In the genomic region with DNA sequence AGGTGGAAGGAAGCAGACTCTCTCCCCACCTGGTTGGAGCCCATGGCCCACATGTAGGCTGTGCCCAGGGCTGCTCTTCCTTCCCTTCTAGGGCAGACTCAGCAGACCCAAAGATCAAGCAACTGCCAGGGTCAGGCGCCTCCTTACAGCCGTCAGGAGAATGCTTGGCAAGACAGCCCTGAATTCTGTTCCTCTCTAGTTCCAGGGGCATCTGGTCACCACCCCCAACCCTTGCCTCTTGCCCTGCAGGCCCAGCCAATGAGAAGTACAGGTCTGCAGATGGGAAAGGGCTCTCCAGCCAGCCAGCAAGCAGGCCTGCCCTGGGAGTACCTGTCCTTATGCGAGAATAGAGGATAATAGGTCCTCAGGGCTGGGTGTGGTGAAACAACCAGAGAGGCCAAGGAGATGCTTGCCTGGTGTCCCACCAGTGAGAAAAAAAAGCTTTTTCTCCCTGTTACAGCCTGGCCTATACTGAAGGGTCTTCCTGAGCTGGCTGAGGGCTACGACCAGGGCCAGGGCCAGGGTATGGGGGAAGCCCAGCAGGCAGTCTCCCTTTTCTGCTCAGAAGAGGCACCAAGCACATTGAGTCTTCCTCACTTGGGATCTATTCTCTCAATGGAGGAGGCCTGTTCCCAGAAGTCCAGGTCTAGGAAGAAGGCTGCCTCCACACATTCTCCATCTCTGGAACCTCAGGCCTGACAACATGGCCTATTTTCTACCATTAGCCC, we compare ENCODE assay signal across 1 cellular context.
A peak's percentile ranks its signal among the peaks of the same experiment; 100 is the strongest.
TF ChIP-seq lines count a peak whose summit lies in the region.

No MANE protein-coding gene starts in this region.

TF ChIP-seq in K562, 482 proteins besides CTCF, POLR2A, EP300 and RAD21:
- 0 out of 2 replicates have a peak, but pooled peaks have one; percentile 1 for TF ChIP-seq DMBX1 (CRISPR knock-in tag; IDR thresholded peaks at IDR 0.05; ENCODE audit: borderline replicate concordance)
- TF ChIP-seq E2F3 (CRISPR knock-in tag; IDR thresholded peaks at IDR 0.05) = no peak
- no peak for TF ChIP-seq ZNF253 (CRISPR knock-in tag; conservative IDR thresholded peaks at IDR 0.05)
- no peak for TF ChIP-seq CREB1 (IDR thresholded peaks at IDR 0.05)
- TF ChIP-seq CREB1 (CRISPR knock-in tag; IDR thresholded peaks at IDR 0.05) = no peak
- no peak for TF ChIP-seq ZNF398 (CRISPR knock-in tag; IDR thresholded peaks at IDR 0.05)
- TF ChIP-seq KAT7 (CRISPR knock-in tag; IDR thresholded peaks at IDR 0.05; ENCODE audit: borderline replicate concordance) = peak; percentile 21; the same call in 1 of the 2 replicates
- peak; percentile 27; the same call in 1 of the 2 replicates for TF ChIP-seq ZNF197 (CRISPR knock-in tag; IDR thresholded peaks at IDR 0.05; ENCODE audit: low read depth)
- no peak for TF ChIP-seq ZFP36 (IDR thresholded peaks at IDR 0.05; ENCODE audit: low read depth, low read length, partially characterized antibody)
- TF ChIP-seq E2F6 (IDR thresholded peaks at IDR 0.05; ENCODE audit: borderline replicate concordance in 1 of 2, extremely low read depth in 1 of 2, insufficient read depth in 1 of 2, insufficient read length in 1 of 2, low read depth in 1 of 2, low read length in 1 of 2, poor library complexity in 1 of 2, severe bottlenecking in 1 of 2) = no peak
- no peak; the same call in 1 of the 2 replicates for TF ChIP-seq ZBTB1 (CRISPR knock-in tag; IDR thresholded peaks at IDR 0.05; ENCODE audit: borderline replicate concordance, low read depth)
- TF ChIP-seq, protein P1, sequence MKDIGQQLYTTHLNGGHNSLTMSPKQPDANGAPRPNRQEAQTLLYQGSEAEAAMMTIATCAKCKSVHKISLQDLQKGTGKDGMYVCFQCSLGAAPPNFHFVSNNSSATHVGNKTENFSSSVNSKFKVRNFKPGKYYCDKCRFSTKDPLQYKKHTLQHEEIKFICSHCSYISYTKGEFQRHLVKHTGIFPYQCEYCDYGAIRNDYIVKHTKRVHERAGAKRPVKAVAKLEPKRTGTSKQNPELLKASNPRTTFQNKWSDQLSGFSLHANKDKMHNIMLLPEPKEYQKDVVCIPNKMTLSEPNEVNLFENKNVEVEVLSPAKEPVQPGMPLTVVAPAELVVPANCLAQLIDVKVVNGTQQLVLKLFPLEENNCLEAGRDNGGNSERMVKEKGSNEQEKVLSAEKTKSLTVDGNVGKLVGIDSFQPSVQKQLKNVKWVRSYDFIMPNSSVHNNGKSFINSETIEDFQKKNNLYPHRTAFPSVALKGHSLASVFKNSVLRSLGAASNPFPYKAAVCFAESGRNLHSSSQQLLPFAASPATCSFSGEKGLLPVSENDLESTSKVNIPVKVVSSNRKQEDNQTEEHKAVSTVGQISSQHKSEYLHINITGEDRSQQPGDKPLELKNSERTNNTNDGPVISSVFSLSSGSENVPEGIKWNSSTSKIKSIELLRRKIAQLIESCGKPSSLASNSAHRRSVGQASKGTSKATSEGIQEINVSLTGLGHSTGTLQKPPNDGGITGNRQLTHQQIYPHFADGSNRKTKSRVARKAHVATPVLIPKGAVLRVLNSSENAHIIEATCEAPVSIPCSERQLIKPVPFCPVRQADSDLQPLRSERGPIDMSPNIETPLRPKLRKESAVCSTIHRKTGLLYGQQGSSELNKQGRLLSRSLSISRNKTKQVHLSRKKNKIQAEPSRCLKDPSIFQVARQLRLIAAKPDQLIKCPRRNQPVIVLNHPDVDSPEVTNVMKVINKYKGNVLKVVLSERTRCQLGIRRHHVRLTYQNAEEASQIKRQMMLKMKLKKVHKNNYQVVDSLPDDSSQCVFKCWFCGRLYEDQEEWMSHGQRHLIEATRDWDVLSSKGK (CRISPR knock-in tag; IDR thresholded peaks at IDR 0.05) = no peak
- no peak for TF ChIP-seq FOSL1 (tag; conservative IDR thresholded peaks at IDR 0.05)
- TF ChIP-seq NFRKB (IDR thresholded peaks at IDR 0.05; ENCODE audit: low read depth) = no peak
- TF ChIP-seq SMC3 (conservative IDR thresholded peaks at IDR 0.05; ENCODE audit: insufficient read depth, low read depth, low read length) = no peak
- no peak for TF ChIP-seq ZSCAN29 (IDR thresholded peaks at IDR 0.05)
- TF ChIP-seq IRF9 (tag; IDR thresholded peaks at IDR 0.05) = no peak
